27 cellular contexts compared by ENCODE assay signal in the genomic region with DNA sequence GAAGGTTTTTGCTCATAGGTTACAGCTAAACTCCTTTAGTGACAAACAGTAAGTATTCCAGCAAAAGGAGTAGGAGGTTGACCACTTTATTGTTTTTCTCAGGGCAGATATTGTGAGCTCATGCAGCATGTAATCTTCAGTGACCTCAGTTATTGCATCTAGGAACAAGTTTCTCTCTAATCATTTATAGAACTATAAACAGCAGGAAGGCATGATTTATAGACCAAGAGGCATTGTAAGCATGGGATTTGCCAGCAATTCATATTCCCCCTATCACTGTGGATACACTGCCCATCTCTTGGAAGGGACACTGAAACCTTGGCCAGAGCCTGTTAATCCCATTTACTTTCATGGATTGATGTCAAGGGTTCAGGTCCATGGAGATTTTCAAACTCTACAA.
"Had no signal": no experiment of that assay in that cellular context is flagged by ENCODE, and none has a peak within 500 bp of the region (broad histone marks: within the 10 kb centered on the region; RNA-seq: fewer than 3 reads in every experiment).

No MANE protein-coding gene starts in this region.

- H3K36me3 Mint-ChIP-seq: naive thymus-derived CD8-positive, alpha-beta T cell; natural killer cell treated with Interleukin-12 subunit alpha and Interleukin-12 subunit beta and Interleukin-15 and Interleukin-18, amount 100 ng/mL, for 72 hours; stimulated activated naive B cell treated with anti-CD40 and anti-IgM and Interleukin-4, amounts not matched to agents 10 μg/mL and 1 μg/mL and 100 μg/mL, for 72 hours had no signal

- ATAC-seq: naive thymus-derived CD8-positive, alpha-beta T cell; natural killer cell treated with Interleukin-12 subunit alpha and Interleukin-12 subunit beta and Interleukin-15 and Interleukin-18, amount 100 ng/mL, for 72 hours; pancreas; right cardiac atrium; right lobe of liver; stimulated activated naive B cell treated with anti-CD40 and anti-IgM and Interleukin-4, amounts not matched to agents 10 μg/mL and 1 μg/mL and 100 μg/mL, for 72 hours had no signal

- H3K27ac ChIP-seq: neutrophil, pancreas, prostate gland, right lobe of liver, sigmoid colon, stomach, thoracic aorta, thyroid gland, tibial nerve, upper lobe of left lung, vagina had no signal

- H3K9me3 Mint-ChIP-seq: natural killer cell treated with Interleukin-12 subunit alpha and Interleukin-12 subunit beta and Interleukin-15 and Interleukin-18, amount 100 ng/mL, for 72 hours; nephron progenitor cell; stimulated activated naive CD8-positive, alpha-beta T cell treated with anti-CD3 and anti-CD28 coated beads, Interleukin-15, Interleukin-2, amounts not matched to agents 100 ng/mL and 50 ng/mL, for 24 hours had no signal

- H3K4me3 ChIP-seq: pancreas, prostate gland, right lobe of liver, sigmoid colon, stomach, thoracic aorta, thyroid gland, tibial nerve, upper lobe of left lung, vagina had no signal

- H3K9me3 ChIP-seq: neutrophil, pancreas, prostate gland, right lobe of liver, sigmoid colon, stomach, thoracic aorta, thyroid gland, tibial nerve, upper lobe of left lung, vagina had no signal

- H3K27ac Mint-ChIP-seq: naive thymus-derived CD8-positive, alpha-beta T cell; natural killer cell treated with Interleukin-12 subunit alpha and Interleukin-12 subunit beta and Interleukin-15 and Interleukin-18, amount 100 ng/mL, for 72 hours; nephron progenitor cell; stimulated activated naive B cell treated with anti-CD40 and anti-IgM and Interleukin-4, amounts not matched to agents 10 μg/mL and 1 μg/mL and 100 μg/mL, for 72 hours; stimulated activated naive CD8-positive, alpha-beta T cell treated with anti-CD3 and anti-CD28 coated beads, Interleukin-15, Interleukin-2, amounts not matched to agents 100 ng/mL and 50 ng/mL, for 24 hours had no signal

- H3K4me1 ChIP-seq: pancreas, prostate gland, right lobe of liver, sigmoid colon, stomach, thyroid gland, tibial nerve, upper lobe of left lung, vagina had no signal

- H3K4me3 Mint-ChIP-seq: naive thymus-derived CD8-positive, alpha-beta T cell; natural killer cell treated with Interleukin-12 subunit alpha and Interleukin-12 subunit beta and Interleukin-15 and Interleukin-18, amount 100 ng/mL, for 72 hours; nephron progenitor cell; neural crest cell; stimulated activated naive B cell treated with anti-CD40 and anti-IgM and Interleukin-4, amounts not matched to agents 10 μg/mL and 1 μg/mL and 100 μg/mL, for 72 hours; stimulated activated naive CD8-positive, alpha-beta T cell treated with anti-CD3 and anti-CD28 coated beads, Interleukin-15, Interleukin-2, amounts not matched to agents 100 ng/mL and 50 ng/mL, for 24 hours had no signal

- H3K4me1 Mint-ChIP-seq: naive thymus-derived CD8-positive, alpha-beta T cell; nephron progenitor cell; neural crest cell; stimulated activated naive B cell treated with anti-CD40 and anti-IgM and Interleukin-4, amounts not matched to agents 10 μg/mL and 1 μg/mL and 100 μg/mL, for 72 hours had no signal

- DNase-seq: naive thymus-derived CD8-positive, alpha-beta T cell; nephron progenitor cell; nucleus accumbens; pancreas; right cardiac atrium; right lobe of liver; sigmoid colon; small intestine; stimulated activated CD4-positive, alpha-beta T cell treated with anti-CD3 and anti-CD28 coated beads, Interleukin-15, amount 100 ng/mL, for 24 hours; stimulated activated CD4-positive, alpha-beta T cell treated with anti-CD3 and anti-CD28 coated beads, Interleukin-2, amount 100 ng/mL, for 24 hours; stimulated activated CD4-positive, alpha-beta T cell treated with anti-CD3 and anti-CD28 coated beads, Interleukin-4, amount 100 ng/mL, for 1 hour; stimulated activated CD4-positive, alpha-beta T cell treated with anti-CD3 and anti-CD28 coated beads, Interleukin-4, amount 100 ng/mL, for 4 hours; stimulated activated CD8-positive, alpha-beta memory T cell treated with anti-CD3 and anti-CD28 coated beads, Interleukin-4, amount 100 ng/mL, for 48 hours; stimulated activated naive B cell treated with anti-CD40 and anti-IgM and Interleukin-4, amounts not matched to agents 10 μg/mL and 1 μg/mL and 100 μg/mL, for 72 hours; stimulated activated naive CD4-positive, alpha-beta T cell treated with Interleukin-2 at 50 U/mL for 16 hours; stomach; thyroid gland; trophoblast cell; upper lobe of left lung had no signal

- H3K36me3 ChIP-seq: neutrophil, pancreas, prostate gland, right lobe of liver, sigmoid colon, stomach, thoracic aorta, thyroid gland, tibial nerve, upper lobe of left lung, vagina had no signal
